In genomic region chr1:117029690-117030089, GRCh38 we compare ENCODE assay signal across 21 cellular contexts. TPM values are rescaled to one million over a fixed set of nuclear protein-coding genes. Genes with fewer than 3 reads are reported as not detected.
DNase-seq lines count a peak whose midpoint lies in the region; ATAC-seq, FAIRE-seq and TF ChIP-seq lines count a peak whose summit lies in the region.
"Had no signal": no experiment of that assay in that cellular context is flagged by ENCODE, and none has a peak within 500 bp of the region (broad histone marks: within the 10 kb centered on the region; RNA-seq: fewer than 3 reads in every experiment).

No MANE protein-coding gene starts in this region.

- no peaks in the 10 kb centered on the region for H3K9me3 Mint-ChIP-seq in activated T-helper 17 cell treated with anti-CD3 and anti-CD28 coated beads, Interleukin-2, amount 50 U/mL, for 72 hours
- H3K9me3 Mint-ChIP-seq in CD14-positive monocyte, result peaks cover 0 to 2% (median 0%) of the 10 kb centered on the region in 7 donors
- H3K9me3 Mint-ChIP-seq: CD4-positive, alpha-beta memory T cell; GM23338; H9; HFFc6 had no signal

- ATAC-seq in activated T-helper 17 cell treated with anti-CD3 and anti-CD28 coated beads, Interleukin-2, amount 50 U/mL, for 72 hours (replicated peaks), result no peak
- ATAC-seq: GM23338 had no signal

- H3K9me1 ChIP-seq in endothelial cell of umbilical vein (replicated peaks; ENCODE audit: control insufficient read depth, extremely low read depth, insufficient read depth, low read length), result no peaks in the 10 kb centered on the region

- intact Hi-C loops in endothelial cell of umbilical vein (cut with micrococcal nuclease), result no loop called here
- intact Hi-C loops in CD14-positive monocyte (cut with micrococcal nuclease), result no loop called here

- no peak for TF ChIP-seq CTCF in endothelial cell of umbilical vein (IDR thresholded peaks at IDR 0.05; ENCODE audit: extremely low read depth in 1 of 2, insufficient read depth in 1 of 2, low read depth in 1 of 2, low read length in 2 of 2)
- TF ChIP-seq CTCF in CD14-positive monocyte (IDR thresholded peaks at IDR 0.05), result no peak

- in situ Hi-C loops in HAP-1 (cut with MboI; ENCODE audit: low sequenced_read_pairs), result no loop called here

- H4K20me1 ChIP-seq in endothelial cell of umbilical vein (replicated peaks; ENCODE audit: control insufficient read depth, extremely low read depth, insufficient read depth, low read length), result no peaks in the 10 kb centered on the region
- H4K20me1 ChIP-seq: BLaER1 had no signal

- H3K9ac ChIP-seq in endothelial cell of umbilical vein (replicated peaks; ENCODE audit: extremely low read depth, insufficient read depth, low read length), result no peak overlapping the region
- H3K9ac ChIP-seq: BLaER1 had no signal

- H3K27ac Mint-ChIP-seq in activated T-helper 17 cell treated with anti-CD3 and anti-CD28 coated beads, Interleukin-2, amount 50 U/mL, for 72 hours, result peak overlapping the region; percentile 73
- H3K27ac Mint-ChIP-seq in CD14-positive monocyte, result no peak overlapping the region
- H3K27ac Mint-ChIP-seq: B cell, GM23338, H9, HFFc6 had no signal

- WGBS in small intestine, 3 donors, result 30 to 53% (median 32%) methylated on average over 1 of the region's 1 CpG

- no peaks in the 10 kb centered on the region for H3K36me3 Mint-ChIP-seq in activated T-helper 17 cell treated with anti-CD3 and anti-CD28 coated beads, Interleukin-2, amount 50 U/mL, for 72 hours (ENCODE audit: low read depth)
- H3K36me3 Mint-ChIP-seq in CD14-positive monocyte, result peaks cover 58 to 59% of the 10 kb centered on the region in 2 donors
- H3K36me3 Mint-ChIP-seq: CD4-positive, alpha-beta memory T cell had no signal

- H3K4me3 Mint-ChIP-seq in activated T-helper 17 cell treated with anti-CD3 and anti-CD28 coated beads, Interleukin-2, amount 50 U/mL, for 72 hours, result no peak overlapping the region
- no peak overlapping the region for H3K4me3 Mint-ChIP-seq in CD14-positive monocyte
- H3K4me3 Mint-ChIP-seq: B cell; CD4-positive, alpha-beta memory T cell; GM23338; H9; HFFc6 had no signal

- H3K4me2 ChIP-seq in endothelial cell of umbilical vein (ENCODE audit: insufficient read depth, low read length), result no peak overlapping the region
- H3K4me2 ChIP-seq: GM23338 had no signal

- FAIRE-seq in endothelial cell of umbilical vein (lab: Jason Lieb, UNC), result peak; percentile 31
- FAIRE-seq in small intestine (lab: Jason Lieb, UNC), result no peak
- FAIRE-seq: A204.1, G401.6, GM12892 had no signal

- peaks cover 27% of the 10 kb centered on the region for H3K4me1 ChIP-seq in endothelial cell of umbilical vein (ENCODE audit: control insufficient read depth, extremely low read depth, insufficient read depth, low read length)
- no peaks in the 10 kb centered on the region for H3K4me1 ChIP-seq in small intestine (ENCODE audit: control insufficient read depth in 2 of 2, insufficient read depth in 1 of 2, low read depth in 1 of 2, low read length in 1 of 2)
- H3K4me1 ChIP-seq in HAP-1, result no peaks in the 10 kb centered on the region

- H3K36me3 ChIP-seq in endothelial cell of umbilical vein (ENCODE audit: control insufficient read depth in 2 of 2, extremely low read depth in 1 of 2, insufficient read depth in 2 of 2, low read length in 2 of 2) (no peaks in the 10 kb centered on the region), small intestine (ENCODE audit: control insufficient read depth in 2 of 2, insufficient read depth in 2 of 2, low read length in 2 of 2) (peaks cover 0 to 2% of the 10 kb centered on the region in 2 donors), HAP-1 (replicated peaks) (no peaks in the 10 kb centered on the region; the same call in 1 of the 2 replicates)
- H3K36me3 ChIP-seq: BLaER1 had no signal

- H3K27me3 ChIP-seq in endothelial cell of umbilical vein (ENCODE audit: control insufficient read depth in 2 of 2, insufficient read depth in 2 of 2, low read length in 2 of 2) (no peaks in the 10 kb centered on the region), small intestine (ENCODE audit: control insufficient read depth in 2 of 2, insufficient read depth in 2 of 2, low read length in 2 of 2) (no peaks in the 10 kb centered on the region), HAP-1 (ENCODE audit: low read depth) (no peaks in the 10 kb centered on the region)
- H3K27me3 ChIP-seq: BLaER1 had no signal

- POLR2A ChIA-PET in endothelial cell of umbilical vein (lab: Charles Lee), result no interaction called here

- H2AFZ ChIP-seq in endothelial cell of umbilical vein (ENCODE audit: low read depth, low read length), result no peak overlapping the region
- H2AFZ ChIP-seq: GM23338 had no signal

- no peaks in the 10 kb centered on the region for H3K27me3 Mint-ChIP-seq in activated T-helper 17 cell treated with anti-CD3 and anti-CD28 coated beads, Interleukin-2, amount 50 U/mL, for 72 hours
- H3K27me3 Mint-ChIP-seq in CD14-positive monocyte (ENCODE audit: low read depth in 3 of 3), result no peaks in the 10 kb centered on the region
- H3K27me3 Mint-ChIP-seq: B cell had no signal

- H3K4me1 Mint-ChIP-seq in activated T-helper 17 cell treated with anti-CD3 and anti-CD28 coated beads, Interleukin-2, amount 50 U/mL, for 72 hours, result peaks cover 11% of the 10 kb centered on the region
- no peaks in the 10 kb centered on the region for H3K4me1 Mint-ChIP-seq in CD14-positive monocyte
- H3K4me1 Mint-ChIP-seq: B cell had no signal

- CTCF ChIA-PET in endothelial cell of umbilical vein (lab: Charles Lee), result no interaction called here

- no TSS peak for BruUV-seq in endothelial cell of umbilical vein (replicated peaks; lab: Mats Ljungman, UMichigan)

- dilution Hi-C loops in endothelial cell of umbilical vein (cut with MboI; ENCODE audit: extremely low pct_ligation_motif_present, low sequenced_read_pairs), result no loop called here

- TF ChIP-seq POLR2A in endothelial cell of umbilical vein (IDR thresholded peaks at IDR 0.05; ENCODE audit: low read depth, low read length), result no peak

- H3K9me3 ChIP-seq in endothelial cell of umbilical vein (replicated peaks; ENCODE audit: control insufficient read depth, insufficient read depth, low read length), result no peaks in the 10 kb centered on the region
- H3K9me3 ChIP-seq in small intestine (ENCODE audit: control insufficient read depth, low read depth), result no peaks in the 10 kb centered on the region
- H3K9me3 ChIP-seq in HAP-1, result no peaks in the 10 kb centered on the region
- H3K9me3 ChIP-seq: BLaER1 had no signal

- H3K27ac ChIP-seq in endothelial cell of umbilical vein (ENCODE audit: insufficient read depth, low read depth, low read length), result no peak overlapping the region
- H3K27ac ChIP-seq in small intestine (ENCODE audit: low read depth in 1 of 2, low read length in 1 of 2), result no peak overlapping the region
- H3K27ac ChIP-seq: 22Rv1, BLaER1 had no signal

- no peaks in the 10 kb centered on the region for H3K79me2 ChIP-seq in endothelial cell of umbilical vein (ENCODE audit: control insufficient read depth, insufficient read depth, low read length)

- H3K4me3 ChIP-seq in endothelial cell of umbilical vein (replicated peaks in 1 of 3; ENCODE audit: insufficient read depth in 1 of 3, low read depth in 1 of 3, low read length in 3 of 3) (no peak overlapping the region), small intestine (ENCODE audit: low read depth in 1 of 2, low read length in 2 of 2) (no peak overlapping the region), HAP-1 (no peak overlapping the region)
- H3K4me3 ChIP-seq: BLaER1, GM23338 had no signal

- peak; percentile 26 for DNase-seq in NCI-H82 (lab: John Stamatoyannopoulos, UW)
- DNase-seq in NCI-H82 treated with DMSO at 0.1 percent for 48 hours (lab: John Stamatoyannopoulos, UW; ENCODE audit: unreplicated experiment), result no peak
- DNase-seq in endothelial cell of umbilical vein (ENCODE audit: low read depth, low spot score), result no peak
- peak; percentile 61 for DNase-seq in small intestine
- DNase-seq in CD14-positive monocyte (ENCODE audit: low spot score), result no peak
- DNase-seq in HAP-1 (ENCODE audit: low spot score in 2 of 2), result no peak
- DNase-seq in NCI-H128 (lab: John Stamatoyannopoulos, UW; ENCODE audit: unreplicated experiment), result no peak
- DNase-seq: CD4-positive, alpha-beta memory T cell; COR-L47; DMS153; DND-41; H9; HFFc6 had no signal

TF ChIP-seq in endothelial cell of umbilical vein, 7 proteins besides CTCF, POLR2A, EP300 and RAD21:
- TF ChIP-seq POLR2AphosphoS5 (IDR thresholded peaks at IDR 0.05; ENCODE audit: insufficient read depth, low read depth, low read length) (no peak), GATA2 (IDR thresholded peaks at IDR 0.05; ENCODE audit: insufficient read depth, insufficient read length, low read depth, low read length) (peak; percentile 65), MYC (IDR thresholded peaks at IDR 0.05; ENCODE audit: low read depth, low read length) (no peak)

RNA-seq across cellular contexts. Expression of gene CD101, which starts 28.1 kb away (rescaled TPM):
- total RNA-seq in activated T-helper 17 cell treated with anti-CD3 and anti-CD28 coated beads, Interleukin-2, amount 50 U/mL, for 72 hours, result 1 to 10 TPM in 1 of 2 donors, under 1 TPM in 1; 0.26 to 2.1 TPM
- total RNA-seq in endothelial cell of umbilical vein, result 0.30 and 0.97 TPM in 2 replicates
- 0.04 and 0.48 TPM in 2 replicates for polyA plus RNA-seq in endothelial cell of umbilical vein
- 0.20 and 0.32 TPM in 2 replicates for polyA plus RNA-seq in endothelial cell of umbilical vein (2011; cell fraction: cytosol; rRNA removed)
- polyA plus RNA-seq in endothelial cell of umbilical vein (2011; cell fraction: nucleus; rRNA removed), result 1.1 and 1.7 TPM in 2 replicates
- polyA plus RNA-seq in endothelial cell of umbilical vein (2012), result 0.72 TPM in 2 replicates
- polyA minus RNA-seq in endothelial cell of umbilical vein, result 0.63 and 0.89 TPM in 2 replicates
- not detected for polyA minus RNA-seq in endothelial cell of umbilical vein (2011; cell fraction: cytosol; rRNA and poly(A)+ RNA removed)
- 0.82 and 3.1 TPM in 2 replicates for polyA minus RNA-seq in endothelial cell of umbilical vein (2011; cell fraction: nucleus; rRNA and poly(A)+ RNA removed)
- polyA plus RNA-seq in small intestine, result 1 to 10 TPM; 1.3 to 6.2 (median 1.6) TPM
- polyA plus RNA-seq in CD14-positive monocyte, result 100 to 1,000 TPM in 1 of 2 donors, 10 to 100 TPM in 1; 54.7 to 101 TPM
- total RNA-seq: B cell, HFFc6 had no signal

RNA-seq across cellular contexts. Expression of gene TTF2, which starts 30.4 kb away (rescaled TPM):
- total RNA-seq in activated T-helper 17 cell treated with anti-CD3 and anti-CD28 coated beads, Interleukin-2, amount 50 U/mL, for 72 hours, result 10 to 100 TPM; 71.4 to 98.0 TPM
- total RNA-seq in endothelial cell of umbilical vein, result 44.1 and 44.4 TPM in 2 replicates
- 7.0 and 8.8 TPM in 2 replicates for polyA plus RNA-seq in endothelial cell of umbilical vein
- 14.2 and 14.5 TPM in 2 replicates for polyA plus RNA-seq in endothelial cell of umbilical vein (2011; cell fraction: cytosol; rRNA removed)
- polyA plus RNA-seq in endothelial cell of umbilical vein (2011; cell fraction: nucleus; rRNA removed), result 27.9 and 32.6 TPM in 2 replicates
- polyA plus RNA-seq in endothelial cell of umbilical vein (2012), result 19.0 and 27.3 TPM in 2 replicates
- 16.8 and 18.3 TPM in 2 replicates for polyA minus RNA-seq in endothelial cell of umbilical vein
- 27.1 TPM for polyA minus RNA-seq in endothelial cell of umbilical vein (2011; cell fraction: cytosol; rRNA and poly(A)+ RNA removed)
- 21.9 and 31.3 TPM in 2 replicates for polyA minus RNA-seq in endothelial cell of umbilical vein (2011; cell fraction: nucleus; rRNA and poly(A)+ RNA removed)
- polyA plus RNA-seq in small intestine, result 1 to 10 TPM; 1.8 to 5.8 (median 4.1) TPM
- polyA plus RNA-seq in CD14-positive monocyte, result 1 to 10 TPM; 5.6 to 8.0 TPM

Comparison
In these comparisons a context has a peak if more than half of its experiments do, and no peak if none do; other contexts are left out.
1. DNase-seq: peak in NCI-H82 (single experiment) and small intestine (single experiment); none in NCI-H82 treated with DMSO at 0.1 percent for 48 hours (single experiment), endothelial cell of umbilical vein (single experiment), CD14-positive monocyte (single experiment), HAP-1 (0 of 2) and NCI-H128 (single experiment).
2. RNA of gene CD101, which starts 28.1 kb away (polyA plus RNA-seq): 54.7 to 101 TPM in CD14-positive monocyte; 1.3 to 6.2 TPM in small intestine and 0.04 to 1.7 TPM in endothelial cell of umbilical vein; every median in the first group is over 4 times any median in the second.